ENCODE assay signal across 35 cellular contexts in genomic region chr18:6113650-6114049, GRCh38.
"Had no signal": no experiment of that assay in that cellular context is flagged by ENCODE, and none has a peak within 500 bp of the region (broad histone marks: within the 10 kb centered on the region; RNA-seq: fewer than 3 reads in every experiment).

No MANE protein-coding gene starts in this region.

- H3K36me3 ChIP-seq: MG63 had no signal

- H3K27me3 ChIP-seq: MG63 had no signal

- H3K27ac ChIP-seq: KMS-11 had no signal

- DNase-seq: Karpas-422, Kasumi-1, MG63, MM.1S, MV-4-11, NCI-H1048, NCI-H1092, NCI-H1092 treated with DMSO at 0.1 percent for 48 hours, NCI-H1105, NCI-H1105 treated with DMSO at 0.1 percent for 48 hours, NCI-H1417, NCI-H1417 treated with DMSO at 0.1 percent for 48 hours, NCI-H1436, NCI-H1436 treated with DMSO at 0.1 percent for 48 hours, NCI-H146, NCI-H1694, NCI-H1694 treated with DMSO at 0.1 percent for 48 hours, NCI-H187, NCI-H187 treated with DMSO at 0.1 percent for 48 hours, NCI-H1930, NCI-H2029, NCI-H2029 treated with DMSO at 0.1 percent for 48 hours, NCI-H2081, NCI-H2081 treated with DMSO at 0.1 percent for 48 hours, NCI-H2107, NCI-H2171, NCI-H2171 treated with DMSO at 0.1 percent for 48 hours, NCI-H2227 treated with DMSO at 0.1 percent for 48 hours, NCI-H226, NCI-H345, NCI-H446, NCI-H446 treated with DMSO at 0.1 percent for 48 hours, NCI-H510A, NCI-H510A treated with DMSO at 0.1 percent for 48 hours had no signal

- H3K9ac ChIP-seq: KMS-11 had no signal

- H3K9me3 ChIP-seq: MG63 had no signal

- H3K4me3 ChIP-seq: MG63 had no signal

- H3K4me2 ChIP-seq: KMS-11 had no signal
